ENCODE assay signal across 8 cellular contexts in genomic region chr16:67028555-67029248, GRCh38.
DNase-seq lines count a peak whose midpoint lies in the region; ATAC-seq and TF ChIP-seq lines count a peak whose summit lies in the region.

Gene CBFB (plus strand): TSS chr16:67029149. CDS start chr16:67029408, 259 bp downstream.

- H3K27ac ChIP-seq in layer of hippocampus (ENCODE audit: low read depth, low read length), result peak within 1 kb of the TSS; percentile 97

- ATAC-seq in GM19035 (IDR thresholded peaks at IDR 0.05; ENCODE audit: unreplicated experiment), result peak; percentile 75
- ATAC-seq in HG03354 (IDR thresholded peaks at IDR 0.05; ENCODE audit: poor library complexity, severe bottlenecking, unreplicated experiment), result peak; percentile 86

- DNase-seq in AML-193 (lab: John Stamatoyannopoulos, UW) (peak; percentile 79 to 80), NCI-H524 treated with DMSO at 0.1 percent for 48 hours (lab: John Stamatoyannopoulos, UW) (peak; percentile 51), choroid plexus epithelial cell (ENCODE audit: low read depth) (peak; percentile 93)
- peak; percentile 92 to 95 for DNase-seq in activated CD4-positive, alpha-beta T cell treated with anti-CD3 and anti-CD28 coated beads for 4 hours
- peak; percentile 74 to 89 (median 86) for DNase-seq in stimulated activated CD4-positive, alpha-beta T cell treated with anti-CD3 and anti-CD28 coated beads, Interleukin-1b, Interleukin-23, amount 100 ng/mL, for 24 hours (ENCODE audit: low read depth in 4 of 4, low spot score in 1 of 4)

- TF ChIP-seq CTCF in choroid plexus epithelial cell (conservative IDR thresholded peaks at IDR 0.05; ENCODE audit: low read depth, low read length), result no peak

- no peaks in the 10 kb centered on the region for H3K27me3 ChIP-seq in layer of hippocampus (ENCODE audit: control insufficient read depth, insufficient read depth, low read length)

- peak within 1 kb of the TSS; percentile 80 for H3K4me3 ChIP-seq in choroid plexus epithelial cell (ENCODE audit: low read depth, low read length)

Comparison
In these comparisons a context has a peak if more than half of its experiments do, and no peak if none do; other contexts are left out.
1. Peak in every context shown above with its lines: DNase-seq, ATAC-seq, H3K4me3 ChIP-seq and H3K27ac ChIP-seq.